ENCODE assay signal across 11 cellular contexts in genomic region chr11:104333977-104334376, GRCh38.
A peak's percentile ranks its signal among the peaks of the same experiment; 100 is the strongest.
DNase-seq lines count a peak whose midpoint lies in the region; ATAC-seq, FAIRE-seq and TF ChIP-seq lines count a peak whose summit lies in the region.
"Had no signal": no experiment of that assay in that cellular context is flagged by ENCODE, and none has a peak within 500 bp of the region (broad histone marks: within the 10 kb centered on the region; RNA-seq: fewer than 3 reads in every experiment).

No MANE protein-coding gene starts in this region.

- H3K27ac Mint-ChIP-seq in endodermal cell, result peak overlapping the region; percentile 10
- H3K27ac Mint-ChIP-seq: activated T-cell treated with anti-CD3 and anti-CD28 coated beads, Interleukin-2, amount 50 U/mL, for 72 hours had no signal

- H3K36me3 ChIP-seq in endodermal cell (ENCODE audit: control insufficient read depth, insufficient read depth, low read length) (no peaks in the 10 kb centered on the region), gastroesophageal sphincter (no peaks in the 10 kb centered on the region), sigmoid colon (no peaks in the 10 kb centered on the region)

- peaks cover 11% of the 10 kb centered on the region for H3K4me1 Mint-ChIP-seq in endodermal cell

- H3K27me3 Mint-ChIP-seq in endodermal cell (ENCODE audit: insufficient read depth), result no peaks in the 10 kb centered on the region

- H3K27me3 ChIP-seq in endodermal cell (ENCODE audit: control insufficient read depth, insufficient read depth, low read length, poor library complexity, severe bottlenecking), result no peaks in the 10 kb centered on the region
- H3K27me3 ChIP-seq in gastroesophageal sphincter, result no peaks in the 10 kb centered on the region
- H3K27me3 ChIP-seq in sigmoid colon, result no peaks in the 10 kb centered on the region

- no peak overlapping the region for H3K9ac ChIP-seq in endodermal cell (ENCODE audit: extremely low read depth, low read length, poor library complexity, severe bottlenecking)

- H3K9me3 ChIP-seq in endodermal cell (ENCODE audit: control insufficient read depth, low read length) (peaks cover 6% of the 10 kb centered on the region), gastroesophageal sphincter (no peaks in the 10 kb centered on the region), sigmoid colon (no peaks in the 10 kb centered on the region)

- DNase-seq in CD1c-positive myeloid dendritic cell (ENCODE audit: extremely low spot score) (peak; percentile 7), HTR-8/SVneo (ENCODE audit: insufficient read length, low spot score) (no peak), endodermal cell (peak; percentile 69), NCI-H2081 (lab: John Stamatoyannopoulos, UW) (no peak), sigmoid colon (no peak), GM13976 (ENCODE audit: low spot score) (no peak)
- DNase-seq: activated T-cell treated with anti-CD3 and anti-CD28 coated beads, Interleukin-2, amount 50 U/mL, for 72 hours; NCI-H446 treated with DMSO at 0.1 percent for 48 hours had no signal

- intact Hi-C loops in sigmoid colon (cut with DNase I), result no loop called here

- FAIRE-seq in HTR-8/SVneo (lab: Jason Lieb, UNC), result peak; percentile 36
- FAIRE-seq: GM18507 had no signal

- H3K4me3 ChIP-seq in endodermal cell (ENCODE audit: low read length) (no peak overlapping the region), gastroesophageal sphincter (no peak overlapping the region), sigmoid colon (no peak overlapping the region)

- ATAC-seq in GM19438 (IDR thresholded peaks at IDR 0.05; ENCODE audit: low read depth, unreplicated experiment) (peak; percentile 91), gastroesophageal sphincter (no peak)
- ATAC-seq: activated T-cell treated with anti-CD3 and anti-CD28 coated beads, Interleukin-2, amount 50 U/mL, for 72 hours had no signal

- TF ChIP-seq CTCF in endodermal cell (conservative IDR thresholded peaks at IDR 0.05), result peak; percentile 68
- peak in 1 of 4 experiments; percentile 16 for TF ChIP-seq CTCF in gastroesophageal sphincter (IDR thresholded peaks at IDR 0.05)
- TF ChIP-seq CTCF in sigmoid colon (IDR thresholded peaks at IDR 0.05), result no peak
- TF ChIP-seq CTCF in GM13976 (IDR thresholded peaks at IDR 0.05; ENCODE audit: borderline replicate concordance, control extremely low read depth, extremely low read depth, insufficient read depth, missing control alignments), result no peak

- H3K27ac ChIP-seq in endodermal cell (ENCODE audit: low read depth, low read length) (no peak overlapping the region), gastroesophageal sphincter (no peak overlapping the region), sigmoid colon (no peak overlapping the region)

- WGBS in endodermal cell (ENCODE audit: insufficient coverage in 1 of 2, insufficient read length in 1 of 2), 2 experiments, result 89% methylated on average over 3 of the region's 4 CpGs; no CpG with 5 or more reads in 1 of the 2 experiments
- 94 to 96% methylated on average over 3 to 4 of the region's 4 CpGs for WGBS in gastroesophageal sphincter (ENCODE audit: low coverage in 1 of 2), 2 donors
- 88 to 96% methylated on average over 4 of the region's 4 CpGs for WGBS in sigmoid colon, 2 donors

- in situ Hi-C loops in GM13976 (cut with MboI; ENCODE audit: low sequenced_read_pairs, unreplicated experiment), result no loop called here

- no peaks in the 10 kb centered on the region for H3K36me3 Mint-ChIP-seq in endodermal cell (ENCODE audit: low read depth)

- TF ChIP-seq POLR2A in gastroesophageal sphincter (IDR thresholded peaks at IDR 0.05) (no peak), sigmoid colon (IDR thresholded peaks at IDR 0.05) (no peak)

- no peaks in the 10 kb centered on the region for H3K4me1 ChIP-seq in endodermal cell (ENCODE audit: control insufficient read depth, insufficient read depth, low read length)
- no peaks in the 10 kb centered on the region for H3K4me1 ChIP-seq in gastroesophageal sphincter
- H3K4me1 ChIP-seq in sigmoid colon, result no peaks in the 10 kb centered on the region

- no peak for TF ChIP-seq EP300 in gastroesophageal sphincter (IDR thresholded peaks at IDR 0.05)
- TF ChIP-seq EP300 in sigmoid colon (IDR thresholded peaks at IDR 0.05), result no peak

- no peak overlapping the region for H3K4me3 Mint-ChIP-seq in endodermal cell
- H3K4me3 Mint-ChIP-seq: activated T-cell treated with anti-CD3 and anti-CD28 coated beads, Interleukin-2, amount 50 U/mL, for 72 hours had no signal

- H3K9me3 Mint-ChIP-seq in endodermal cell, result peaks cover 5% of the 10 kb centered on the region

Comparison
In these comparisons a context has a peak if more than half of its experiments do, and no peak if none do; other contexts are left out.
1. DNase-seq: peak in CD1c-positive myeloid dendritic cell (single experiment) and endodermal cell (single experiment); none in HTR-8/SVneo (single experiment), NCI-H2081 (0 of 2), sigmoid colon (single experiment) and GM13976 (single experiment).